In the genomic region with DNA sequence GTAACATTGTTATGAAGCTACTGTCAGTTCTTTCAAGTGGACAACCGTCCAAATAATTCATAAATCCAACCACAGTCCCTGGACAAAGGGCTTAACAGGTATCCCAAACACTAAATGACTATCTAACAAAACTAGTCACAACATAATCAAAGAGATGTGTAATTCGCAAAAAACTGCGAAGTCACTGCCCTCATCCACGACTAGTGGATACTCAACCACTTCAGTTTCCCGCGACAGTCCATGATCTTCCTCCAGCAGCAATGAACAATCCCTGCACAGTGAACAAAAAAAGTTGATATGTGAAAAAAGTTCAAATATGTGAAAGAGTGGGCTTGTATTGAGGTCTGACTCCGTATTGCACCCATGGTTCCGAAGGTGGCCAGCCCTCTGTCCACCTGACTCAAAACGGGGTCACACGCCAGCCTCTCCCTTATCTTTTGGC, we compare ENCODE assay signal across 8 cellular contexts. TPM values are rescaled to one million over a fixed set of nuclear protein-coding genes. Genes with fewer than 3 reads are reported as not detected.
DNase-seq lines count a peak whose midpoint lies in the region; ATAC-seq and TF ChIP-seq lines count a peak whose summit lies in the region.

No MANE protein-coding gene starts in this region.

- H3K4me3 ChIP-seq in iPS-11a (ENCODE audit: low read depth, low read length) (peak overlapping the region; percentile 88), spleen (peak overlapping the region; percentile 61 to 93 (median 89))

- peaks cover 26% of the 10 kb centered on the region for H3K36me3 Mint-ChIP-seq in T-helper 1 cell treated with Interleukin-12 subunit alpha and Interleukin-12 subunit beta and Interleukin-4 antibody, amounts not matched to agents 30 μg/mL and 1 μg/mL, for 36 hours (ENCODE audit: low read depth)
- peaks cover 19% of the 10 kb centered on the region for H3K36me3 Mint-ChIP-seq in activated T-helper 1 cell treated with anti-CD3 and anti-CD28 coated beads, Interleukin-12 subunit alpha, Interleukin-12 subunit beta, Interleukin-2, Interleukin-4 antibody, amounts not matched to agents 30 ng/mL and 10 ng/mL and 1 ng/mL, durations not matched to agents 14 hours and 24 hours and 36 hours (ENCODE audit: low read depth)

- H3K36me3 ChIP-seq in spleen = peaks cover 0 to 12% (median under 1%) of the 10 kb centered on the region in 6 donors

- H3K9me3 Mint-ChIP-seq in T-helper 1 cell treated with Interleukin-12 subunit alpha and Interleukin-12 subunit beta and Interleukin-4 antibody, amounts not matched to agents 30 μg/mL and 1 μg/mL, for 36 hours = no peaks in the 10 kb centered on the region
- no peaks in the 10 kb centered on the region for H3K9me3 Mint-ChIP-seq in activated T-helper 1 cell treated with anti-CD3 and anti-CD28 coated beads, Interleukin-12 subunit alpha, Interleukin-12 subunit beta, Interleukin-2, Interleukin-4 antibody, amounts not matched to agents 30 ng/mL and 10 ng/mL and 1 ng/mL, durations not matched to agents 14 hours and 24 hours and 36 hours

- peak overlapping the region; percentile 94 for H3K27ac Mint-ChIP-seq in T-helper 1 cell treated with Interleukin-12 subunit alpha and Interleukin-12 subunit beta and Interleukin-4 antibody, amounts not matched to agents 30 μg/mL and 1 μg/mL, for 36 hours
- peak overlapping the region; percentile 93 for H3K27ac Mint-ChIP-seq in activated T-helper 1 cell treated with anti-CD3 and anti-CD28 coated beads, Interleukin-12 subunit alpha, Interleukin-12 subunit beta, Interleukin-2, Interleukin-4 antibody, amounts not matched to agents 30 ng/mL and 10 ng/mL and 1 ng/mL, durations not matched to agents 14 hours and 24 hours and 36 hours

- intact Hi-C loops in activated T-helper 1 cell treated with anti-CD3 and anti-CD28 coated beads, Interleukin-12 subunit alpha, Interleukin-12 subunit beta, Interleukin-2, Interleukin-4 antibody, amounts not matched to agents 30 ng/mL and 10 ng/mL and 1 ng/mL, durations not matched to agents 14 hours and 24 hours and 36 hours (cut with micrococcal nuclease) = loop anchor here (1.0 to 10.0 kb wide), 9 partner anchors 57 to 1469 kb away; partner anchors contain the start of genes ADRB1 and CASP7
- intact Hi-C loops in spleen (cut with DNase I; ENCODE audit: low total_unique reads) = no loop called here

- H3K4me1 Mint-ChIP-seq in T-helper 1 cell treated with Interleukin-12 subunit alpha and Interleukin-12 subunit beta and Interleukin-4 antibody, amounts not matched to agents 30 μg/mL and 1 μg/mL, for 36 hours (ENCODE audit: low read depth) = peaks cover 45% of the 10 kb centered on the region
- H3K4me1 Mint-ChIP-seq in activated T-helper 1 cell treated with anti-CD3 and anti-CD28 coated beads, Interleukin-12 subunit alpha, Interleukin-12 subunit beta, Interleukin-2, Interleukin-4 antibody, amounts not matched to agents 30 ng/mL and 10 ng/mL and 1 ng/mL, durations not matched to agents 14 hours and 24 hours and 36 hours (ENCODE audit: low read depth) = peaks cover 53% of the 10 kb centered on the region

- H3K9me3 ChIP-seq in spleen = no peaks in the 10 kb centered on the region

- WGBS in spleen, 5 donors = 19 to 26% (median 20%) methylated on average over 10 of the region's 10 CpGs

- H3K27me3 ChIP-seq in spleen (replicated peaks in 1 of 7) = no peaks in the 10 kb centered on the region

- TF ChIP-seq POLR2A in spleen (IDR thresholded peaks at IDR 0.05) = no peak

- peak overlapping the region; percentile 95 for H3K4me3 Mint-ChIP-seq in T-helper 1 cell treated with Interleukin-12 subunit alpha and Interleukin-12 subunit beta and Interleukin-4 antibody, amounts not matched to agents 30 μg/mL and 1 μg/mL, for 36 hours
- peak overlapping the region; percentile 98 for H3K4me3 Mint-ChIP-seq in activated T-helper 1 cell treated with anti-CD3 and anti-CD28 coated beads, Interleukin-12 subunit alpha, Interleukin-12 subunit beta, Interleukin-2, Interleukin-4 antibody, amounts not matched to agents 30 ng/mL and 10 ng/mL and 1 ng/mL, durations not matched to agents 14 hours and 24 hours and 36 hours

- H3K27ac ChIP-seq in spleen = peak overlapping the region; percentile 82 to 97 (median 95)

- no peak for TF ChIP-seq CTCF in spleen (IDR thresholded peaks at IDR 0.05 in 8 of 11, conservative IDR thresholded peaks at IDR 0.05 in 3 of 11)

- peaks cover 34 to 71% (median 62%) of the 10 kb centered on the region in 6 donors for H3K4me1 ChIP-seq in spleen

- DNase-seq in T-helper 1 cell (no peak), spleen (no peak), EL (no peak)
- no peak for DNase-seq in activated T-helper 1 cell treated with anti-CD3 and anti-CD28 coated beads, Interleukin-12 subunit alpha, Interleukin-12 subunit beta, Interleukin-2, Interleukin-4 antibody, amounts not matched to agents 30 ng/mL and 10 ng/mL and 1 ng/mL, durations not matched to agents 14 hours and 24 hours and 36 hours (ENCODE audit: low spot score)

- ATAC-seq in GM18498 (IDR thresholded peaks at IDR 0.05; ENCODE audit: unreplicated experiment) (no peak), HG03520 (IDR thresholded peaks at IDR 0.05; ENCODE audit: unreplicated experiment) (no peak)

- no peaks in the 10 kb centered on the region for H3K27me3 Mint-ChIP-seq in T-helper 1 cell treated with Interleukin-12 subunit alpha and Interleukin-12 subunit beta and Interleukin-4 antibody, amounts not matched to agents 30 μg/mL and 1 μg/mL, for 36 hours (ENCODE audit: low read depth)
- no peaks in the 10 kb centered on the region for H3K27me3 Mint-ChIP-seq in activated T-helper 1 cell treated with anti-CD3 and anti-CD28 coated beads, Interleukin-12 subunit alpha, Interleukin-12 subunit beta, Interleukin-2, Interleukin-4 antibody, amounts not matched to agents 30 ng/mL and 10 ng/mL and 1 ng/mL, durations not matched to agents 14 hours and 24 hours and 36 hours (ENCODE audit: insufficient read depth)

RNA-seq across cellular contexts. Expression of gene DCLRE1A, which starts 0.3 kb away (rescaled TPM):
- 14.4 and 16.0 TPM in 2 replicates for total RNA-seq in activated T-helper 1 cell treated with anti-CD3 and anti-CD28 coated beads, Interleukin-12 subunit alpha, Interleukin-12 subunit beta, Interleukin-2, Interleukin-4 antibody, amounts not matched to agents 30 ng/mL and 10 ng/mL and 1 ng/mL, durations not matched to agents 14 hours and 24 hours and 36 hours
- total RNA-seq in spleen = 1 to 10 TPM; 5.2 to 8.3 (median 6.4) TPM
- polyA plus RNA-seq in spleen = 1 to 10 TPM; 2.1 to 3.4 (median 3.1) TPM

RNA-seq across cellular contexts. Expression of gene NHLRC2, which starts 0.9 kb away (rescaled TPM):
- total RNA-seq in activated T-helper 1 cell treated with anti-CD3 and anti-CD28 coated beads, Interleukin-12 subunit alpha, Interleukin-12 subunit beta, Interleukin-2, Interleukin-4 antibody, amounts not matched to agents 30 ng/mL and 10 ng/mL and 1 ng/mL, durations not matched to agents 14 hours and 24 hours and 36 hours = 28.2 and 28.9 TPM in 2 replicates
- total RNA-seq in spleen = 10 to 100 TPM; 34.7 to 71.1 (median 50.9) TPM
- polyA plus RNA-seq in spleen = 1 to 10 TPM; 3.4 to 4.9 (median 4.2) TPM
